Comparison of ENCODE assay signal across 29 cellular contexts in the genomic region with DNA sequence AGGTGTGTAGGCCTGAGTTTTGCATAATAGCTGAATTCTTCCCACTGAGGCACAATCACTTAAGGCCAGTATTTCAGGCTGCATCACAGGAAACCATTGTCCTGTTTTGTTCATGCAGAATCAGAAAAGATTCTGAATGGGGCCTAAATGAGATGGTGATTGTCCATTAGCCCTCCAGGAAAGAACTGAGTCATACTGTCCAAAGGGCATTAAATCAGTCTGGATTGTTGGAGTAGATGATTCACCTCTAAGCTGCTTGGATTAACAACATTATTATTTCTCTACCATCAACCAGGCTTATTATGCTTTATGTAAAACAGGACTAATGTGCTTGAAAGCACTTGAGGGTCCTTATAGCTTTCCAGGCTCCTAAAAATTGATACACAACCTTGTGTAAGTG. TPM values are rescaled to one million over a fixed set of nuclear protein-coding genes. Genes with fewer than 3 reads are reported as not detected.
DNase-seq lines count a peak whose midpoint lies in the region; ATAC-seq and TF ChIP-seq lines count a peak whose summit lies in the region.
"Had no signal": no experiment of that assay in that cellular context is flagged by ENCODE, and none has a peak within 500 bp of the region (broad histone marks: within the 10 kb centered on the region; RNA-seq: fewer than 3 reads in every experiment).

No MANE protein-coding gene starts in this region.

- DNase-seq in EH (ENCODE audit: low read depth) (peak; percentile 52), NCI-H524 treated with DMSO at 0.1 percent for 48 hours (lab: John Stamatoyannopoulos, UW) (peak; percentile 37), cardiac fibroblast (ENCODE audit: low read depth in 2 of 2) (peak; percentile 10 to 55), lung microvascular endothelial cell (ENCODE audit: low read depth in 2 of 2) (peak; percentile 6 to 77), chondrocyte (ENCODE audit: low spot score) (no peak), GM20000 (ENCODE audit: low spot score) (no peak)
- DNase-seq in activated CD4-positive, alpha-beta T cell treated with anti-CD3 and anti-CD28 coated beads, Interleukin-2, amount 10 ng/mL, durations not matched to agents 7 days and 5 days: no peak
- DNase-seq: activated CD4-positive, alpha-beta memory T cell treated with anti-CD3 and anti-CD28 coated beads for 36 hours; activated naive CD4-positive, alpha-beta T cell treated with Interleukin-2 at 50 U/mL for 16 hours; activated T-cell treated with anti-CD3 and anti-CD28 coated beads, Interleukin-2, amount 50 U/mL, for 1 hour; cortex of kidney; Karpas-422; left cardiac atrium; NCI-H1105; NCI-H2107; SHP77; small intestine; stimulated activated CD4-positive, alpha-beta T cell treated with anti-CD3 and anti-CD28 coated beads, Interleukin-2, amount 100 ng/mL, for 48 hours; stimulated activated naive CD8-positive, alpha-beta T cell treated with anti-CD3 and anti-CD28 coated beads, Interleukin-15, amount 100 ng/mL, for 72 hours; trophoblast cell; WERI-Rb-1 had no signal

- no peak overlapping the region for H3K4me3 ChIP-seq in cardiac fibroblast (replicated peaks in 1 of 2; ENCODE audit: low read depth in 2 of 2, low read length in 2 of 2)
- H3K4me3 ChIP-seq: ascending aorta; BLaER1 treated with 17β-estradiol and CSF1 and Interleukin-3, amounts not matched to agents 10 nM and 100 nM; gastroesophageal sphincter; GM23338 had no signal

- H3K36me3 Mint-ChIP-seq in chondrocyte (ENCODE audit: low read depth): no peaks in the 10 kb centered on the region
- no peaks in the 10 kb centered on the region for H3K36me3 Mint-ChIP-seq in activated CD4-positive, alpha-beta T cell treated with anti-CD3 and anti-CD28 coated beads, Interleukin-2, amount 10 ng/mL, durations not matched to agents 7 days and 5 days (ENCODE audit: low read depth)
- H3K36me3 Mint-ChIP-seq: activated CD4-positive, alpha-beta memory T cell treated with anti-CD3 and anti-CD28 coated beads for 36 hours had no signal

- no peak for ATAC-seq in HG03442 (IDR thresholded peaks at IDR 0.05; ENCODE audit: unreplicated experiment)
- ATAC-seq: gastroesophageal sphincter; GM23338; left cardiac atrium; stimulated activated naive CD8-positive, alpha-beta T cell treated with anti-CD3 and anti-CD28 coated beads, Interleukin-15, amount 100 ng/mL, for 72 hours had no signal

- no peak overlapping the region for H3K4me3 Mint-ChIP-seq in chondrocyte (ENCODE audit: unreplicated experiment)
- H3K4me3 Mint-ChIP-seq in activated CD4-positive, alpha-beta T cell treated with anti-CD3 and anti-CD28 coated beads, Interleukin-2, amount 10 ng/mL, durations not matched to agents 7 days and 5 days: no peak overlapping the region
- H3K4me3 Mint-ChIP-seq: activated CD4-positive, alpha-beta memory T cell treated with anti-CD3 and anti-CD28 coated beads for 36 hours; GM23338; nephron; stimulated activated naive CD8-positive, alpha-beta T cell treated with anti-CD3 and anti-CD28 coated beads, Interleukin-15, amount 100 ng/mL, for 72 hours had no signal

- POLR2A ChIA-PET in activated CD4-positive, alpha-beta T cell treated with anti-CD3 and anti-CD28 coated beads, Interleukin-2, amount 10 ng/mL, durations not matched to agents 7 days and 5 days (lab: Charles Lee): no interaction called here

- TF ChIP-seq CTCF in cardiac fibroblast (IDR thresholded peaks at IDR 0.05; ENCODE audit: low read depth, low read length) (no peak), chondrocyte (IDR thresholded peaks at IDR 0.05) (no peak), GM20000 (IDR thresholded peaks at IDR 0.05; ENCODE audit: extremely low read depth, missing control alignments) (no peak)

- H3K27me3 Mint-ChIP-seq in chondrocyte (ENCODE audit: low read depth): no peaks in the 10 kb centered on the region
- H3K27me3 Mint-ChIP-seq in activated CD4-positive, alpha-beta T cell treated with anti-CD3 and anti-CD28 coated beads, Interleukin-2, amount 10 ng/mL, durations not matched to agents 7 days and 5 days: no peaks in the 10 kb centered on the region
- H3K27me3 Mint-ChIP-seq: activated CD4-positive, alpha-beta memory T cell treated with anti-CD3 and anti-CD28 coated beads for 36 hours had no signal

- H3K4me1 Mint-ChIP-seq in chondrocyte (ENCODE audit: low read depth): no peaks in the 10 kb centered on the region
- H3K4me1 Mint-ChIP-seq in activated CD4-positive, alpha-beta T cell treated with anti-CD3 and anti-CD28 coated beads, Interleukin-2, amount 10 ng/mL, durations not matched to agents 7 days and 5 days: no peaks in the 10 kb centered on the region
- H3K4me1 Mint-ChIP-seq: GM23338; nephron; stimulated activated naive CD8-positive, alpha-beta T cell treated with anti-CD3 and anti-CD28 coated beads, Interleukin-15, amount 100 ng/mL, for 72 hours had no signal

- CTCF ChIA-PET in activated CD4-positive, alpha-beta T cell treated with anti-CD3 and anti-CD28 coated beads, Interleukin-2, amount 10 ng/mL, durations not matched to agents 7 days and 5 days (lab: Charles Lee): no interaction called here

- no peak overlapping the region for H3K27ac Mint-ChIP-seq in chondrocyte (ENCODE audit: unreplicated experiment)
- H3K27ac Mint-ChIP-seq in activated CD4-positive, alpha-beta T cell treated with anti-CD3 and anti-CD28 coated beads, Interleukin-2, amount 10 ng/mL, durations not matched to agents 7 days and 5 days: no peak overlapping the region
- H3K27ac Mint-ChIP-seq: activated CD4-positive, alpha-beta memory T cell treated with anti-CD3 and anti-CD28 coated beads for 36 hours; GM23338; nephron; stimulated activated naive CD8-positive, alpha-beta T cell treated with anti-CD3 and anti-CD28 coated beads, Interleukin-15, amount 100 ng/mL, for 72 hours had no signal

- H3K9me3 Mint-ChIP-seq in chondrocyte (ENCODE audit: low read depth): peaks cover 19% of the 10 kb centered on the region
- peaks cover 2% of the 10 kb centered on the region for H3K9me3 Mint-ChIP-seq in activated CD4-positive, alpha-beta T cell treated with anti-CD3 and anti-CD28 coated beads, Interleukin-2, amount 10 ng/mL, durations not matched to agents 7 days and 5 days
- H3K9me3 Mint-ChIP-seq: activated CD4-positive, alpha-beta memory T cell treated with anti-CD3 and anti-CD28 coated beads for 36 hours; GM23338 had no signal

RNA-seq across cellular contexts. Expression of gene CT47B1, which starts 36.2 kb away (rescaled TPM):
- total RNA-seq in lung microvascular endothelial cell: not detected in 2 replicates
- total RNA-seq in chondrocyte: not detected in 3 replicates
- not detected for total RNA-seq in activated CD4-positive, alpha-beta T cell treated with anti-CD3 and anti-CD28 coated beads, Interleukin-2, amount 10 ng/mL, durations not matched to agents 7 days and 5 days
- total RNA-seq: activated CD4-positive, alpha-beta memory T cell treated with anti-CD3 and anti-CD28 coated beads for 36 hours; ascending aorta; gastroesophageal sphincter; GM23338; left cardiac atrium; mesenteric fat pad; T-helper 1 cell treated with Interleukin-12 subunit alpha and Interleukin-12 subunit beta and Interleukin-4 antibody, amounts not matched to agents 30 ng/mL and 1 ng/mL, for 36 hours had no signal

Comparison
In these comparisons a context has a peak if more than half of its experiments do, and no peak if none do; other contexts are left out.
1. DNase-seq: peak in EH (single experiment), NCI-H524 treated with DMSO at 0.1 percent for 48 hours (single experiment), cardiac fibroblast (2 of 2) and lung microvascular endothelial cell (2 of 2); none in chondrocyte (single experiment), GM20000 (single experiment) and activated CD4-positive, alpha-beta T cell treated with anti-CD3 and anti-CD28 coated beads, Interleukin-2, amount 10 ng/mL, durations not matched to agents 7 days and 5 days (single experiment).